Comparison of ENCODE assay signal across 14 cellular contexts in the genomic region with DNA sequence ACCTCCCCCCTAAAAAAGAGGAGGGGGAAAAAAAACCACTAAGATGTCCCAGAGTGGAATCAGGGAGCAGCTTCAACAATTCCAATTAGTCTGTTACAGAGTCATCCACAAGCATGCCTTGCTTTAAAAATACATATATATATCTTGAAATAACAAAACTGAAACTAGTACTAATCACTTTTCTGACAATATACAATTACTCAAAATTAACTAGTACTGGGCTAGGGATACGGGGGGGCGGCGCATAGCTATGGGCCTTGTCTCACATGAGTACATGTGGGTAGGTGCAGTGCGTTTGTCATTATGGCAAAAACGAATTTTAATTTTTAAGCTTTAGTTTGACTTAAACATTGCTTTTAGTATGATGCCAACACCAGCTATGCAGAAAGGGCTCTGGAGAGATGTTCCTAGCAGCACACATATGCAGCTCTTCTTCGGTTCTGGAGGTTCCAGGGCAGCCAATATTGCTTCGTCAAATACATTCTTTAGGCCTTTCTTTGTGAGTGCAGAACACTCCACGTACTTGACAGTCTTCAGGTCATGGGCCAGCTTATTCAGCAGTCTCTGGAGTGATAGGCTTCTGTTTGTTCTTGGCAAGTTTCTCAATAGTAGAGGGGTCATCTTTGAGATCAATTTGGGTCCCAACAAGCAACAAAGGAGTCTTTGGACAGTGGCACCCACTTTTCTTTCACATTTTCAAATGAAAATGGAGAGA. TPM values are rescaled to one million over a fixed set of nuclear protein-coding genes. Genes with fewer than 3 reads are reported as not detected.
A peak's percentile ranks its signal among the peaks of the same experiment; 100 is the strongest.
DNase-seq lines count a peak whose midpoint lies in the region; ATAC-seq and TF ChIP-seq lines count a peak whose summit lies in the region.
"Had no signal": no experiment of that assay in that cellular context is flagged by ENCODE, and none has a peak within 500 bp of the region (broad histone marks: within the 10 kb centered on the region; RNA-seq: fewer than 3 reads in every experiment).

No MANE protein-coding gene starts in this region.

- no peak overlapping the region for H3K4me3 Mint-ChIP-seq in CD4-positive, alpha-beta memory T cell
- H3K4me3 Mint-ChIP-seq in IgD-negative memory B cell (peak overlapping the region in 1 of 4 donors; percentile 45), brain (no peak overlapping the region)
- no peak overlapping the region for H3K4me3 Mint-ChIP-seq in natural killer cell treated with Interleukin-12 subunit alpha and Interleukin-12 subunit beta and Interleukin-15 and Interleukin-18, amount 100 ng/mL, for 72 hours
- H3K4me3 Mint-ChIP-seq: CD14-positive monocyte had no signal

- H3K4me3 ChIP-seq in CD4-positive, alpha-beta memory T cell (ENCODE audit: low read length in 2 of 2), result no peak overlapping the region
- H3K4me3 ChIP-seq: psoas muscle had no signal

- no peak overlapping the region for H3K27ac ChIP-seq in CD4-positive, alpha-beta memory T cell (ENCODE audit: low read depth, low read length)
- H3K27ac ChIP-seq: psoas muscle had no signal

- no peak for DNase-seq in CD4-positive, alpha-beta memory T cell
- DNase-seq in natural killer cell treated with Interleukin-12 subunit alpha and Interleukin-12 subunit beta and Interleukin-15 and Interleukin-18, amount 100 ng/mL, for 72 hours (ENCODE audit: low spot score), result no peak
- DNase-seq in NCI-H1436 treated with DMSO at 0.1 percent for 48 hours (lab: John Stamatoyannopoulos, UW), result no peak
- DNase-seq in NCI-H2196 treated with DMSO at 0.1 percent for 48 hours (lab: John Stamatoyannopoulos, UW; ENCODE audit: unreplicated experiment), result no peak
- DNase-seq in LoVo (ENCODE audit: low spot score), result no peak
- DNase-seq: central memory CD4-positive, alpha-beta T cell; NCI-H524 treated with DMSO at 0.1 percent for 48 hours; psoas muscle; SIG-M5 had no signal

- no peaks in the 10 kb centered on the region for H3K9me3 ChIP-seq in CD4-positive, alpha-beta memory T cell (ENCODE audit: control insufficient read depth in 1 of 2, low read length in 2 of 2)
- H3K9me3 ChIP-seq: psoas muscle had no signal

- no peaks in the 10 kb centered on the region for H3K27me3 Mint-ChIP-seq in CD4-positive, alpha-beta memory T cell
- H3K27me3 Mint-ChIP-seq in IgD-negative memory B cell (no peaks in the 10 kb centered on the region), brain (no peaks in the 10 kb centered on the region)
- H3K27me3 Mint-ChIP-seq in natural killer cell treated with Interleukin-12 subunit alpha and Interleukin-12 subunit beta and Interleukin-15 and Interleukin-18, amount 100 ng/mL, for 72 hours, result no peaks in the 10 kb centered on the region

- peaks cover 15 to 29% of the 10 kb centered on the region in 2 donors for H3K36me3 Mint-ChIP-seq in CD4-positive, alpha-beta memory T cell
- H3K36me3 Mint-ChIP-seq in IgD-negative memory B cell (no peaks in the 10 kb centered on the region), brain (peaks cover 54% of the 10 kb centered on the region)
- peaks cover 10% of the 10 kb centered on the region for H3K36me3 Mint-ChIP-seq in natural killer cell treated with Interleukin-12 subunit alpha and Interleukin-12 subunit beta and Interleukin-15 and Interleukin-18, amount 100 ng/mL, for 72 hours

- POLR2A ChIA-PET in CD4-positive, alpha-beta memory T cell (lab: Charles Lee; ENCODE audit: partially characterized antibody), result no interaction called here

- CTCF ChIA-PET in CD4-positive, alpha-beta memory T cell (lab: Charles Lee; ENCODE audit: partially characterized antibody), result interaction anchor here (1.1 kb wide), 1 partner anchor 89 kb away, joined by 5 read pairs; no protein-coding TSS in a partner anchor

- H3K27ac Mint-ChIP-seq in CD4-positive, alpha-beta memory T cell, result peak overlapping the region in 6 of 7 donors; percentile 9 to 85 (median 46)
- H3K27ac Mint-ChIP-seq in IgD-negative memory B cell (peak overlapping the region; percentile 8 to 84 (median 27)), brain (peak overlapping the region in 4 of 5 experiments; percentile 49 to 89 (median 60))
- peak overlapping the region; percentile 26 to 67 for H3K27ac Mint-ChIP-seq in natural killer cell treated with Interleukin-12 subunit alpha and Interleukin-12 subunit beta and Interleukin-15 and Interleukin-18, amount 100 ng/mL, for 72 hours
- H3K27ac Mint-ChIP-seq: activated T-helper 2 cell treated with anti-CD3 and anti-CD28 coated beads, Interferon-gamma antibody, Interleukin-2, Interleukin-4, amounts not matched to agents 10 μg/mL and 5 μg/mL and 100 μg/mL, durations not matched to agents 14 hours and 24 hours and 36 hours had no signal

- no peak for ATAC-seq in natural killer cell treated with Interleukin-12 subunit alpha and Interleukin-12 subunit beta and Interleukin-15 and Interleukin-18, amount 100 ng/mL, for 72 hours
- ATAC-seq in GM21381 (IDR thresholded peaks at IDR 0.05; ENCODE audit: unreplicated experiment), result no peak
- ATAC-seq: psoas muscle had no signal

- no peak for TF ChIP-seq CTCF in brain (conservative IDR thresholded peaks at IDR 0.05)

- intact Hi-C loops in CD4-positive, alpha-beta memory T cell (cut with micrococcal nuclease), result no loop called here

- peaks cover 33% of the 10 kb centered on the region for H3K4me1 ChIP-seq in CD4-positive, alpha-beta memory T cell (ENCODE audit: insufficient read depth, low read length)

- peaks cover 29 to 60% (median 43%) of the 10 kb centered on the region in 4 donors for H3K4me1 Mint-ChIP-seq in CD4-positive, alpha-beta memory T cell
- H3K4me1 Mint-ChIP-seq in IgD-negative memory B cell (peaks cover 32 to 43% (median 34%) of the 10 kb centered on the region in 3 donors), brain (peaks cover 41% of the 10 kb centered on the region)
- peaks cover 33 to 44% of the 10 kb centered on the region in 2 donors for H3K4me1 Mint-ChIP-seq in natural killer cell treated with Interleukin-12 subunit alpha and Interleukin-12 subunit beta and Interleukin-15 and Interleukin-18, amount 100 ng/mL, for 72 hours (ENCODE audit: low read depth in 2 of 2)

- H3K9me3 Mint-ChIP-seq in CD4-positive, alpha-beta memory T cell, result no peaks in the 10 kb centered on the region
- H3K9me3 Mint-ChIP-seq in IgD-negative memory B cell, result no peaks in the 10 kb centered on the region
- H3K9me3 Mint-ChIP-seq in brain, result no peaks in the 10 kb centered on the region
- no peaks in the 10 kb centered on the region for H3K9me3 Mint-ChIP-seq in natural killer cell treated with Interleukin-12 subunit alpha and Interleukin-12 subunit beta and Interleukin-15 and Interleukin-18, amount 100 ng/mL, for 72 hours
- H3K9me3 Mint-ChIP-seq: activated T-helper 2 cell treated with anti-CD3 and anti-CD28 coated beads, Interferon-gamma antibody, Interleukin-2, Interleukin-4, amounts not matched to agents 10 μg/mL and 5 μg/mL and 100 μg/mL, durations not matched to agents 14 hours and 24 hours and 36 hours; CD14-positive monocyte had no signal

- H3K36me3 ChIP-seq in CD4-positive, alpha-beta memory T cell (ENCODE audit: insufficient read depth, low read length), result peaks cover 3% of the 10 kb centered on the region

- no peaks in the 10 kb centered on the region for H3K27me3 ChIP-seq in CD4-positive, alpha-beta memory T cell (ENCODE audit: insufficient read depth, low read length)

RNA-seq across cellular contexts. Expression of gene ITCH, which starts 38.8 kb away (rescaled TPM):
- 10 to 100 TPM; 59.3 to 68.9 TPM for total RNA-seq in CD4-positive, alpha-beta memory T cell
- 10 to 100 TPM in 1 of 2 donors, 1 to 10 TPM in 1; 9.7 to 25.2 TPM for polyA plus RNA-seq in CD4-positive, alpha-beta memory T cell
- 33.7 TPM for polyA plus RNA-seq in IgD-negative memory B cell
- polyA plus RNA-seq in brain (ENCODE audit: insufficient read depth, low read depth, low replicate concordance), result 17.7 TPM
- total RNA-seq in natural killer cell treated with Interleukin-12 subunit alpha and Interleukin-12 subunit beta and Interleukin-15 and Interleukin-18, amount 100 ng/mL, for 72 hours, result 10 to 100 TPM; 79.5 to 83.6 TPM
